Comparison of ENCODE assay signal across 25 cellular contexts in genomic region chr9:131695366-131696162, GRCh38. TPM values are rescaled to one million over a fixed set of nuclear protein-coding genes. Genes with fewer than 3 reads are reported as not detected.
A peak's percentile ranks its signal among the peaks of the same experiment; 100 is the strongest.
DNase-seq lines count a peak whose midpoint lies in the region; ATAC-seq, FAIRE-seq and TF ChIP-seq lines count a peak whose summit lies in the region.
"Had no signal": no experiment of that assay in that cellular context is flagged by ENCODE, and none has a peak within 500 bp of the region (broad histone marks: within the 10 kb centered on the region; RNA-seq: fewer than 3 reads in every experiment).

No MANE protein-coding gene starts in this region.

- peak overlapping the region; percentile 14 for H3K27ac Mint-ChIP-seq in activated T-helper 1 cell treated with anti-CD3 and anti-CD28 coated beads, Interleukin-12 subunit alpha, Interleukin-12 subunit beta, Interleukin-2, Interleukin-4 antibody, amounts not matched to agents 30 ng/mL and 10 ng/mL and 1 ng/mL, durations not matched to agents 14 hours and 24 hours and 36 hours
- no peak overlapping the region for H3K27ac Mint-ChIP-seq in activated T-helper 2 cell treated with anti-CD3 and anti-CD28 coated beads, Interferon-gamma antibody, Interleukin-2, Interleukin-4, amounts not matched to agents 10 μg/mL and 5 μg/mL and 100 μg/mL, durations not matched to agents 14 hours and 24 hours and 36 hours
- H3K27ac Mint-ChIP-seq: activated naive CD8-positive, alpha-beta T cell treated with anti-CD3 and anti-CD28 coated beads, Interleukin-2, amount 50 U/mL, for 24 hours; mesothelial cell of epicardium had no signal

- FAIRE-seq in kidney (lab: Jason Lieb, UNC) = no peak
- FAIRE-seq: colon, D721Med had no signal

- no peak overlapping the region for H3K4me3 Mint-ChIP-seq in activated T-helper 1 cell treated with anti-CD3 and anti-CD28 coated beads, Interleukin-12 subunit alpha, Interleukin-12 subunit beta, Interleukin-2, Interleukin-4 antibody, amounts not matched to agents 30 ng/mL and 10 ng/mL and 1 ng/mL, durations not matched to agents 14 hours and 24 hours and 36 hours
- H3K4me3 Mint-ChIP-seq in activated T-helper 2 cell treated with anti-CD3 and anti-CD28 coated beads, Interferon-gamma antibody, Interleukin-2, Interleukin-4, amounts not matched to agents 10 μg/mL and 5 μg/mL and 100 μg/mL, durations not matched to agents 14 hours and 24 hours and 36 hours (ENCODE audit: low read depth) = no peak overlapping the region
- H3K4me3 Mint-ChIP-seq: activated naive CD8-positive, alpha-beta T cell treated with anti-CD3 and anti-CD28 coated beads, Interleukin-2, amount 50 U/mL, for 24 hours; mesothelial cell of epicardium had no signal

- H3K27me3 Mint-ChIP-seq in activated T-helper 1 cell treated with anti-CD3 and anti-CD28 coated beads, Interleukin-12 subunit alpha, Interleukin-12 subunit beta, Interleukin-2, Interleukin-4 antibody, amounts not matched to agents 30 ng/mL and 10 ng/mL and 1 ng/mL, durations not matched to agents 14 hours and 24 hours and 36 hours (ENCODE audit: insufficient read depth) = no peaks in the 10 kb centered on the region
- H3K27me3 Mint-ChIP-seq in activated T-helper 2 cell treated with anti-CD3 and anti-CD28 coated beads, Interferon-gamma antibody, Interleukin-2, Interleukin-4, amounts not matched to agents 10 μg/mL and 5 μg/mL and 100 μg/mL, durations not matched to agents 14 hours and 24 hours and 36 hours (ENCODE audit: low read depth) = no peaks in the 10 kb centered on the region
- H3K27me3 Mint-ChIP-seq: activated naive CD8-positive, alpha-beta T cell treated with anti-CD3 and anti-CD28 coated beads, Interleukin-2, amount 50 U/mL, for 24 hours had no signal

- H3K9me3 ChIP-seq in left ventricle myocardium inferior (replicated peaks) (no peaks in the 10 kb centered on the region), right atrium auricular region (no peaks in the 10 kb centered on the region), kidney (ENCODE audit: control insufficient read depth in 1 of 2, low read length in 2 of 2) (no peaks in the 10 kb centered on the region)
- H3K9me3 ChIP-seq: body of pancreas, Peyer's patch, SJCRH30, thyroid gland had no signal

- H3K4me3 ChIP-seq in left ventricle myocardium inferior (no peak overlapping the region), right atrium auricular region (no peak overlapping the region), kidney (ENCODE audit: low read length in 2 of 2) (no peak overlapping the region)
- H3K4me3 ChIP-seq: body of pancreas, Peyer's patch, SJCRH30, skin epidermis, thyroid gland had no signal

- H3K36me3 ChIP-seq in left ventricle myocardium inferior (no peaks in the 10 kb centered on the region), right atrium auricular region (no peaks in the 10 kb centered on the region), kidney (ENCODE audit: control insufficient read depth in 1 of 2, insufficient read depth in 2 of 2, low read length in 2 of 2) (no peaks in the 10 kb centered on the region)
- H3K36me3 ChIP-seq: Peyer's patch, SJCRH30, thyroid gland had no signal

- H3K27me3 ChIP-seq in left ventricle myocardium inferior (ENCODE audit: low read depth) (no peaks in the 10 kb centered on the region), right atrium auricular region (no peaks in the 10 kb centered on the region)
- H3K27me3 ChIP-seq: body of pancreas, Peyer's patch, SJCRH30, thyroid gland had no signal

- no peak overlapping the region for H3K9ac ChIP-seq in kidney (ENCODE audit: low read length in 2 of 2)

- TF ChIP-seq CTCF in left ventricle myocardium inferior (IDR thresholded peaks at IDR 0.05; ENCODE audit: borderline replicate concordance) (no peak), right atrium auricular region (IDR thresholded peaks at IDR 0.05) (no peak), kidney (IDR thresholded peaks at IDR 0.05; ENCODE audit: borderline replicate concordance, extremely low read depth, insufficient read depth) (no peak)

- H3K36me3 Mint-ChIP-seq in activated T-helper 1 cell treated with anti-CD3 and anti-CD28 coated beads, Interleukin-12 subunit alpha, Interleukin-12 subunit beta, Interleukin-2, Interleukin-4 antibody, amounts not matched to agents 30 ng/mL and 10 ng/mL and 1 ng/mL, durations not matched to agents 14 hours and 24 hours and 36 hours (ENCODE audit: low read depth) = peaks cover 17% of the 10 kb centered on the region
- H3K36me3 Mint-ChIP-seq in activated T-helper 2 cell treated with anti-CD3 and anti-CD28 coated beads, Interferon-gamma antibody, Interleukin-2, Interleukin-4, amounts not matched to agents 10 μg/mL and 5 μg/mL and 100 μg/mL, durations not matched to agents 14 hours and 24 hours and 36 hours (ENCODE audit: low read depth) = peaks cover 19% of the 10 kb centered on the region
- H3K36me3 Mint-ChIP-seq: mesothelial cell of epicardium had no signal

- H3K27ac ChIP-seq in left ventricle myocardium inferior (replicated peaks) (peak overlapping the region; percentile 83), right atrium auricular region (peak overlapping the region in 1 of 2 donors; percentile 72), kidney (ENCODE audit: low read depth in 2 of 2, low read length in 2 of 2) (peak overlapping the region; percentile 15 to 16)
- H3K27ac ChIP-seq: body of pancreas, Peyer's patch, SJCRH30, skin epidermis had no signal

- peaks cover 96% of the 10 kb centered on the region for H3K4me1 Mint-ChIP-seq in activated T-helper 1 cell treated with anti-CD3 and anti-CD28 coated beads, Interleukin-12 subunit alpha, Interleukin-12 subunit beta, Interleukin-2, Interleukin-4 antibody, amounts not matched to agents 30 ng/mL and 10 ng/mL and 1 ng/mL, durations not matched to agents 14 hours and 24 hours and 36 hours (ENCODE audit: low read depth)
- peaks cover 83% of the 10 kb centered on the region for H3K4me1 Mint-ChIP-seq in activated T-helper 2 cell treated with anti-CD3 and anti-CD28 coated beads, Interferon-gamma antibody, Interleukin-2, Interleukin-4, amounts not matched to agents 10 μg/mL and 5 μg/mL and 100 μg/mL, durations not matched to agents 14 hours and 24 hours and 36 hours (ENCODE audit: low read depth)

- no peak for DNase-seq in left ventricle myocardium inferior
- no peak for DNase-seq in right atrium auricular region (ENCODE audit: low spot score)
- DNase-seq in activated T-helper 1 cell treated with anti-CD3 and anti-CD28 coated beads, Interleukin-12 subunit alpha, Interleukin-12 subunit beta, Interleukin-2, Interleukin-4 antibody, amounts not matched to agents 30 ng/mL and 10 ng/mL and 1 ng/mL, durations not matched to agents 14 hours and 24 hours and 36 hours (ENCODE audit: low spot score) = no peak
- no peak for DNase-seq in kidney
- DNase-seq in SKM-1 (lab: John Stamatoyannopoulos, UW; ENCODE audit: unreplicated experiment) = no peak
- DNase-seq in ecto neural progenitor cell (ENCODE audit: low spot score) = no peak
- DNase-seq in activated T-helper 2 cell treated with anti-CD3 and anti-CD28 coated beads, Interferon-gamma antibody, Interleukin-2, Interleukin-4, amounts not matched to agents 10 μg/mL and 5 μg/mL and 100 μg/mL, durations not matched to agents 14 hours and 24 hours and 36 hours (ENCODE audit: low spot score) = no peak
- DNase-seq: activated CD4-positive, alpha-beta T cell treated with anti-CD3 and anti-CD28 coated beads, Interleukin-2, amount 50 U/mL, for 1 hour; activated effector memory CD4-positive, alpha-beta T cell treated with Interleukin-2 at 50 U/mL for 16 hours; activated naive CD8-positive, alpha-beta T cell treated with anti-CD3 and anti-CD28 coated beads, Interleukin-2, amount 50 U/mL, for 24 hours; body of pancreas; EL; NCI-H1417 treated with DMSO at 0.1 percent for 48 hours; NCI-H510A treated with DMSO at 0.1 percent for 48 hours; NK-92 treated with Interleukin-12 subunit alpha and Interleukin-12 subunit beta, amount 100 ng/mL, for 24 hours; SJCRH30; stimulated activated CD4-positive, alpha-beta T cell treated with anti-CD3 and anti-CD28 coated beads, Interleukin-1b, Interleukin-23, amount 100 ng/mL, for 48 hours; stimulated activated naive CD4-positive, alpha-beta T cell; thyroid gland had no signal

- intact Hi-C loops in left ventricle myocardium inferior (cut with micrococcal nuclease) (no loop called here), kidney (cut with DNase I) (no loop called here)
- intact Hi-C loops in activated T-helper 1 cell treated with anti-CD3 and anti-CD28 coated beads, Interleukin-12 subunit alpha, Interleukin-12 subunit beta, Interleukin-2, Interleukin-4 antibody, amounts not matched to agents 30 ng/mL and 10 ng/mL and 1 ng/mL, durations not matched to agents 14 hours and 24 hours and 36 hours (cut with micrococcal nuclease) = no loop called here
- intact Hi-C loops in activated T-helper 2 cell treated with anti-CD3 and anti-CD28 coated beads, Interferon-gamma antibody, Interleukin-2, Interleukin-4, amounts not matched to agents 10 μg/mL and 5 μg/mL and 100 μg/mL, durations not matched to agents 14 hours and 24 hours and 36 hours (cut with micrococcal nuclease) = no loop called here

- peaks cover 100% of the 10 kb centered on the region for H3K4me1 ChIP-seq in left ventricle myocardium inferior
- peaks cover 0 to 86% of the 10 kb centered on the region in 2 donors for H3K4me1 ChIP-seq in right atrium auricular region
- peaks cover 39% of the 10 kb centered on the region in 2 donors for H3K4me1 ChIP-seq in kidney (ENCODE audit: control insufficient read depth in 1 of 2, insufficient read depth in 1 of 2, low read depth in 1 of 2, low read length in 2 of 2)

- no peaks in the 10 kb centered on the region for H3K9me3 Mint-ChIP-seq in activated T-helper 1 cell treated with anti-CD3 and anti-CD28 coated beads, Interleukin-12 subunit alpha, Interleukin-12 subunit beta, Interleukin-2, Interleukin-4 antibody, amounts not matched to agents 30 ng/mL and 10 ng/mL and 1 ng/mL, durations not matched to agents 14 hours and 24 hours and 36 hours
- no peaks in the 10 kb centered on the region for H3K9me3 Mint-ChIP-seq in activated T-helper 2 cell treated with anti-CD3 and anti-CD28 coated beads, Interferon-gamma antibody, Interleukin-2, Interleukin-4, amounts not matched to agents 10 μg/mL and 5 μg/mL and 100 μg/mL, durations not matched to agents 14 hours and 24 hours and 36 hours
- H3K9me3 Mint-ChIP-seq: activated naive CD8-positive, alpha-beta T cell treated with anti-CD3 and anti-CD28 coated beads, Interleukin-2, amount 50 U/mL, for 24 hours; mesothelial cell of epicardium had no signal

- no peak for ATAC-seq in esophagus mucosa
- ATAC-seq: activated naive CD8-positive, alpha-beta T cell treated with anti-CD3 and anti-CD28 coated beads, Interleukin-2, amount 50 U/mL, for 24 hours; body of pancreas had no signal

RNA-seq across cellular contexts. Expression of gene RAPGEF1, which starts 44.3 kb away (rescaled TPM):
- total RNA-seq in left ventricle myocardium inferior (95.9 TPM), right atrium auricular region (10 to 100 TPM; 59.5 to 65.1 TPM), kidney (79.7 TPM), esophagus mucosa (21.0 TPM)
- 168 and 172 TPM in 2 replicates for total RNA-seq in activated T-helper 1 cell treated with anti-CD3 and anti-CD28 coated beads, Interleukin-12 subunit alpha, Interleukin-12 subunit beta, Interleukin-2, Interleukin-4 antibody, amounts not matched to agents 30 ng/mL and 10 ng/mL and 1 ng/mL, durations not matched to agents 14 hours and 24 hours and 36 hours
- polyA plus RNA-seq in kidney (ENCODE audit: insufficient read depth, low read depth, low replicate concordance) = 15.5 TPM
- 133 and 136 TPM in 2 replicates for total RNA-seq in activated T-helper 2 cell treated with anti-CD3 and anti-CD28 coated beads, Interferon-gamma antibody, Interleukin-2, Interleukin-4, amounts not matched to agents 10 μg/mL and 5 μg/mL and 100 μg/mL, durations not matched to agents 14 hours and 24 hours and 36 hours
